ENCODE assay signal across 3 cellular contexts in genomic region chrX:95332530-95332929, GRCh38.
TF ChIP-seq lines count a peak whose summit lies in the region.

No MANE protein-coding gene starts in this region.

TF ChIP-seq in GM23338, 12 proteins besides CTCF, POLR2A, EP300 and RAD21 (continues in another document):
- TF ChIP-seq NANOG (IDR thresholded peaks at IDR 0.05; ENCODE audit: borderline replicate concordance) = no peak
- TF ChIP-seq ZNF114 (CRISPR knock-in tag; IDR thresholded peaks at IDR 0.05) = no peak
- TF ChIP-seq EZH2phosphoT487 (IDR thresholded peaks at IDR 0.05; ENCODE audit: unreplicated experiment) = no peak
- no peak for TF ChIP-seq POLR2AphosphoS5 (IDR thresholded peaks at IDR 0.05; ENCODE audit: low read depth)
- TF ChIP-seq ETS1 (IDR thresholded peaks at IDR 0.05) = no peak
- no peak for TF ChIP-seq STAT1 (IDR thresholded peaks at IDR 0.05; ENCODE audit: unreplicated experiment)
- TF ChIP-seq ZNF331 (CRISPR knock-in tag; IDR thresholded peaks at IDR 0.05; ENCODE audit: low read depth) = no peak
- no peak for TF ChIP-seq REST (IDR thresholded peaks at IDR 0.05; ENCODE audit: unreplicated experiment)
- TF ChIP-seq JUNB (IDR thresholded peaks at IDR 0.05; ENCODE audit: unreplicated experiment) = no peak

TF ChIP-seq in H1, 55 proteins besides CTCF, POLR2A, EP300 and RAD21:
- TF ChIP-seq MAFK (IDR thresholded peaks at IDR 0.05; ENCODE audit: low read depth, low read length) = no peak
- TF ChIP-seq CEBPB (IDR thresholded peaks at IDR 0.05; ENCODE audit: low read depth, low read length) = no peak
- TF ChIP-seq SUZ12 (IDR thresholded peaks at IDR 0.05; ENCODE audit: low read length) = no peak
- no peak for TF ChIP-seq RFX5 (IDR thresholded peaks at IDR 0.05; ENCODE audit: borderline replicate concordance, low read depth, low read length)
- TF ChIP-seq SIN3A (conservative IDR thresholded peaks at IDR 0.05 in 1 of 2, IDR thresholded peaks at IDR 0.05 in 1 of 2; ENCODE audit: low read depth in 1 of 2, low read length in 2 of 2) = no peak
- TF ChIP-seq CBX5 (IDR thresholded peaks at IDR 0.05; ENCODE audit: low read depth, low read length) = no peak
- TF ChIP-seq JUN (IDR thresholded peaks at IDR 0.05; ENCODE audit: low read depth, low read length) = no peak
- TF ChIP-seq, protein P1, sequence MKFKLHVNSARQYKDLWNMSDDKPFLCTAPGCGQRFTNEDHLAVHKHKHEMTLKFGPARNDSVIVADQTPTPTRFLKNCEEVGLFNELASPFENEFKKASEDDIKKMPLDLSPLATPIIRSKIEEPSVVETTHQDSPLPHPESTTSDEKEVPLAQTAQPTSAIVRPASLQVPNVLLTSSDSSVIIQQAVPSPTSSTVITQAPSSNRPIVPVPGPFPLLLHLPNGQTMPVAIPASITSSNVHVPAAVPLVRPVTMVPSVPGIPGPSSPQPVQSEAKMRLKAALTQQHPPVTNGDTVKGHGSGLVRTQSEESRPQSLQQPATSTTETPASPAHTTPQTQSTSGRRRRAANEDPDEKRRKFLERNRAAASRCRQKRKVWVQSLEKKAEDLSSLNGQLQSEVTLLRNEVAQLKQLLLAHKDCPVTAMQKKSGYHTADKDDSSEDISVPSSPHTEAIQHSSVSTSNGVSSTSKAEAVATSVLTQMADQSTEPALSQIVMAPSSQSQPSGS (IDR thresholded peaks at IDR 0.05; ENCODE audit: low read length) = no peak
- no peak for TF ChIP-seq USF2 (IDR thresholded peaks at IDR 0.05; ENCODE audit: low read length)
- TF ChIP-seq KDM4A (IDR thresholded peaks at IDR 0.05; ENCODE audit: low read depth, low read length, severe bottlenecking) = no peak

TF ChIP-seq in HEK293T, 16 proteins besides CTCF, POLR2A, EP300 and RAD21 (continued from another document):
- no peak for TF ChIP-seq PKNOX1 (IDR thresholded peaks at IDR 0.05)
- TF ChIP-seq CTBP1 (IDR thresholded peaks at IDR 0.05; ENCODE audit: borderline replicate concordance) = no peak
- no peak for TF ChIP-seq FOXA1 (IDR thresholded peaks at IDR 0.05)
- TF ChIP-seq ZNF384 (IDR thresholded peaks at IDR 0.05) = no peak
- no peak for TF ChIP-seq NFRKB (IDR thresholded peaks at IDR 0.05)
- no peak for TF ChIP-seq ARNT (IDR thresholded peaks at IDR 0.05)
